Comparison of ENCODE assay signal across 1 cellular context in genomic region chr22:45597460-45598192, GRCh38.
A peak's percentile ranks its signal among the peaks of the same experiment; 100 is the strongest.
TF ChIP-seq lines count a peak whose summit lies in the region.

No MANE protein-coding gene starts in this region.

TF ChIP-seq in HepG2, 621 proteins besides CTCF, POLR2A, EP300 and RAD21 (continued from another document and continues in another):
- TF ChIP-seq ZSCAN12 (CRISPR knock-in tag; IDR thresholded peaks at IDR 0.05) (no peak), SMAD9 (CRISPR knock-in tag; IDR thresholded peaks at IDR 0.05) (no peak), PHF5A (CRISPR knock-in tag; IDR thresholded peaks at IDR 0.05; ENCODE audit: low read depth, unreplicated experiment) (no peak), TRAFD1 (CRISPR knock-in tag; IDR thresholded peaks at IDR 0.05; ENCODE audit: borderline replicate concordance) (no peak), ZNF773 (CRISPR knock-in tag; IDR thresholded peaks at IDR 0.05; ENCODE audit: borderline replicate concordance) (no peak), ZNF770 (CRISPR knock-in tag; IDR thresholded peaks at IDR 0.05) (no peak), ZNF879 (CRISPR knock-in tag; IDR thresholded peaks at IDR 0.05) (no peak), ZNF878 (CRISPR knock-in tag; IDR thresholded peaks at IDR 0.05) (no peak), SP2 (CRISPR knock-in tag; IDR thresholded peaks at IDR 0.05) (no peak), TGIF2 (CRISPR knock-in tag; IDR thresholded peaks at IDR 0.05) (no peak), SKIL (CRISPR knock-in tag; IDR thresholded peaks at IDR 0.05; ENCODE audit: borderline replicate concordance) (no peak), ZMAT5 (CRISPR knock-in tag; IDR thresholded peaks at IDR 0.05; ENCODE audit: borderline replicate concordance, low read depth) (no peak), SIX4 (CRISPR knock-in tag; IDR thresholded peaks at IDR 0.05) (peak; percentile 71; the same call in 1 of the 2 replicates), POLR2AphosphoS2 (IDR thresholded peaks at IDR 0.05; ENCODE audit: low read depth, low read length) (no peak), ZNF282 (IDR thresholded peaks at IDR 0.05; ENCODE audit: partially characterized antibody) (no peak), MED8 (CRISPR knock-in tag; IDR thresholded peaks at IDR 0.05; ENCODE audit: insufficient replicate concordance) (no peak), ZNF792 (CRISPR knock-in tag; IDR thresholded peaks at IDR 0.05) (peak; percentile 58; the same call in 1 of the 2 replicates), RELA (CRISPR knock-in tag; IDR thresholded peaks at IDR 0.05) (no peak), MLXIP (CRISPR knock-in tag; IDR thresholded peaks at IDR 0.05; ENCODE audit: borderline replicate concordance) (no peak), ZC3H4 (CRISPR knock-in tag; IDR thresholded peaks at IDR 0.05; ENCODE audit: borderline replicate concordance) (no peak), HOMEZ (CRISPR knock-in tag; IDR thresholded peaks at IDR 0.05; ENCODE audit: low read depth) (no peak), ZNF251 (CRISPR knock-in tag; IDR thresholded peaks at IDR 0.05) (no peak), NFKB2 (CRISPR knock-in tag; IDR thresholded peaks at IDR 0.05; ENCODE audit: borderline replicate concordance) (no peak), TAF1 (CRISPR knock-in tag; IDR thresholded peaks at IDR 0.05) (peak; percentile 46; the same call in 1 of the 2 replicates), ZFYVE20 (CRISPR knock-in tag; IDR thresholded peaks at IDR 0.05; ENCODE audit: borderline replicate concordance, low read depth) (no peak), YEATS4 (CRISPR knock-in tag; IDR thresholded peaks at IDR 0.05; ENCODE audit: borderline replicate concordance) (no peak), KLF9 (CRISPR knock-in tag; IDR thresholded peaks at IDR 0.05; ENCODE audit: low read depth) (no peak), TCF12 (IDR thresholded peaks at IDR 0.05) (no peak), TCF12 (CRISPR knock-in tag; IDR thresholded peaks at IDR 0.05) (no peak), TOE1 (CRISPR knock-in tag; IDR thresholded peaks at IDR 0.05) (no peak), MEF2D (CRISPR knock-in tag; IDR thresholded peaks at IDR 0.05) (0 out of 2 replicates have a peak, but pooled peaks have one; percentile 48), ZNF512B (CRISPR knock-in tag; IDR thresholded peaks at IDR 0.05; ENCODE audit: borderline replicate concordance) (peak; percentile 50; the same call in 1 of the 2 replicates), MAZ (IDR thresholded peaks at IDR 0.05; ENCODE audit: borderline replicate concordance, low read depth, low read length) (no peak), MAZ (CRISPR knock-in tag; IDR thresholded peaks at IDR 0.05; ENCODE audit: low read depth) (no peak), ZNF543 (CRISPR knock-in tag; IDR thresholded peaks at IDR 0.05) (0 out of 2 replicates have a peak, but pooled peaks have one; percentile 52), CBFB (CRISPR knock-in tag; IDR thresholded peaks at IDR 0.05) (no peak), TBX2 (CRISPR knock-in tag; IDR thresholded peaks at IDR 0.05; ENCODE audit: borderline replicate concordance) (peak; percentile 47; the same call in 1 of the 2 replicates), TRIM24 (CRISPR knock-in tag; IDR thresholded peaks at IDR 0.05) (no peak), SNAPC4 (CRISPR knock-in tag; IDR thresholded peaks at IDR 0.05) (no peak), ATF7-NPFF (CRISPR knock-in tag; IDR thresholded peaks at IDR 0.05; ENCODE audit: low read depth) (0 out of 2 replicates have a peak, but pooled peaks have one; percentile 14), PBX3 (CRISPR knock-in tag; IDR thresholded peaks at IDR 0.05; ENCODE audit: borderline replicate concordance) (no peak), ZNF232 (CRISPR knock-in tag; IDR thresholded peaks at IDR 0.05; ENCODE audit: borderline replicate concordance) (no peak), ZSCAN31 (CRISPR knock-in tag; IDR thresholded peaks at IDR 0.05; ENCODE audit: low read depth) (no peak), HDAC6 (IDR thresholded peaks at IDR 0.05; ENCODE audit: low read depth, low read length) (no peak), STAG1 (CRISPR knock-in tag; IDR thresholded peaks at IDR 0.05) (peak; percentile 30; the same call in 1 of the 2 replicates)
